22 cellular contexts compared by ENCODE assay signal in the genomic region with DNA sequence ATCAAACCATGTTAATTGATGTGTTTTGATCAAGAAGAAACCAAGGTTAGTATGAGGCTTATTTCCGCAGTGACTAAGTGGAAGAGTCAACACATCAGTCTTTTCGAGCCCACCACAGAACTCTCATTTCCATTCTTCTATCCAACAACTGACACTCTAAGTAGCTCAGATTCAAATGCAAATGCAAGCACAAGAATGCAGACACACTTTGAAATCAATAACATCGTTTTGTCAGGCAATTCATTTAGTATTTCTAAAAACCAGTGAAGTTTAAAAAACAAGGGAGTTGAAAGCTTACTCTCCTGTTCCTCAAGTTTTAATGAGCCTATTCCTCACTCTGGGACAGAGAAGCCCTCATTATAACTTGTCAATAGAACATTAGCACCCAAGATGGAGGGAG.
A peak's percentile ranks its signal among the peaks of the same experiment; 100 is the strongest.
DNase-seq lines count a peak whose midpoint lies in the region; ATAC-seq, FAIRE-seq and TF ChIP-seq lines count a peak whose summit lies in the region.
"Had no signal": no experiment of that assay in that cellular context is flagged by ENCODE, and none has a peak within 500 bp of the region (broad histone marks: within the 10 kb centered on the region; RNA-seq: fewer than 3 reads in every experiment).

No MANE protein-coding gene starts in this region.

- peaks cover 3% of the 10 kb centered on the region; the same call in 1 of the 2 replicates for H3K27me3 Mint-ChIP-seq in WTC11 (ENCODE audit: low read depth)
- H3K27me3 Mint-ChIP-seq in neural progenitor cell (ENCODE audit: insufficient read depth, low read depth) = no peaks in the 10 kb centered on the region
- H3K27me3 Mint-ChIP-seq in HFFc6 (ENCODE audit: insufficient read depth) = no peaks in the 10 kb centered on the region
- H3K27me3 Mint-ChIP-seq: CD4-positive, CD25-positive, alpha-beta regulatory T cell had no signal

- no peaks in the 10 kb centered on the region; the same call in 1 of the 2 replicates for H3K27me3 ChIP-seq in HUES48 (ENCODE audit: control insufficient read depth, insufficient read depth, low read length)
- no peaks in the 10 kb centered on the region for H3K27me3 ChIP-seq in neural progenitor cell
- H3K27me3 ChIP-seq: BE2C had no signal

- ATAC-seq in A549 = no peak
- peak; percentile 39; the same call in 1 of the 2 replicates for ATAC-seq in WTC11
- ATAC-seq: GM12878, K562 had no signal

- TF ChIP-seq CTCF in A549 (IDR thresholded peaks at IDR 0.05) (no peak), WTC11 (IDR thresholded peaks at IDR 0.05) (no peak), neural progenitor cell (IDR thresholded peaks at IDR 0.05) (no peak), HFFc6 (IDR thresholded peaks at IDR 0.05) (no peak)

- no peak overlapping the region for H2AFZ ChIP-seq in neural progenitor cell (replicated peaks)
- H2AFZ ChIP-seq: GM23248 had no signal

- WGBS in A549 (ENCODE audit: missing lambda C conversion rate) = 14% methylated on average over 3 of the region's 3 CpGs

- H3K9me3 ChIP-seq in A549 (no peaks in the 10 kb centered on the region), HUES48 (ENCODE audit: control insufficient read depth, insufficient read depth, low read length) (no peaks in the 10 kb centered on the region), neural progenitor cell (ENCODE audit: low read depth) (no peaks in the 10 kb centered on the region)
- H3K9me3 ChIP-seq: BE2C had no signal

- TF ChIP-seq RAD21 in A549 (conservative IDR thresholded peaks at IDR 0.05 in 1 of 2, IDR thresholded peaks at IDR 0.05 in 1 of 2) = no peak

- peak overlapping the region; percentile 91 for H3K27ac Mint-ChIP-seq in WTC11
- H3K27ac Mint-ChIP-seq in neural progenitor cell = peak overlapping the region; percentile 70
- no peak overlapping the region for H3K27ac Mint-ChIP-seq in HFFc6
- H3K27ac Mint-ChIP-seq: CD4-positive, CD25-positive, alpha-beta regulatory T cell; CD8-positive, alpha-beta memory T cell had no signal

- POLR2A ChIA-PET in A549 (lab: Yijun Ruan, JAX) = no interaction called here
- POLR2A ChIA-PET in WTC11 (lab: Charles Lee) = no interaction called here

- H3K36me3 ChIP-seq in HUES48 (ENCODE audit: control insufficient read depth, insufficient read depth, low read length) = no peaks in the 10 kb centered on the region
- no peaks in the 10 kb centered on the region for H3K36me3 ChIP-seq in neural progenitor cell
- H3K36me3 ChIP-seq: BE2C had no signal

- no peaks in the 10 kb centered on the region for H3K4me1 ChIP-seq in A549
- peaks cover 33% of the 10 kb centered on the region for H3K4me1 ChIP-seq in HUES48 (ENCODE audit: control insufficient read depth, insufficient read depth, low read length)
- H3K4me1 ChIP-seq in neural progenitor cell = no peaks in the 10 kb centered on the region
- H3K4me1 ChIP-seq: BE2C had no signal

- no peaks in the 10 kb centered on the region for H4K20me1 ChIP-seq in neural progenitor cell (ENCODE audit: low read depth)

- TF ChIP-seq EP300 in A549 (IDR thresholded peaks at IDR 0.05) = no peak

- peak; percentile 28 for FAIRE-seq in A549 (lab: Jason Lieb, UNC)
- FAIRE-seq: GM12878, H54, K562 had no signal

- H3K4me2 ChIP-seq in A549 (no peak overlapping the region), neural progenitor cell (no peak overlapping the region)

- no peaks in the 10 kb centered on the region for H3F3A ChIP-seq in neural progenitor cell (ENCODE audit: low read depth)

- no peaks in the 10 kb centered on the region for H3K9me3 Mint-ChIP-seq in WTC11
- H3K9me3 Mint-ChIP-seq in neural progenitor cell = no peaks in the 10 kb centered on the region
- H3K9me3 Mint-ChIP-seq in HFFc6 = peaks cover 18% of the 10 kb centered on the region
- H3K9me3 Mint-ChIP-seq: CD8-positive, alpha-beta memory T cell had no signal

- H3K27ac ChIP-seq in A549 (no peak overlapping the region), HUES48 (ENCODE audit: low read depth, low read length) (peak overlapping the region; percentile 40), neural progenitor cell (no peak overlapping the region)
- H3K27ac ChIP-seq: 22Rv1, GM23248 had no signal

- CTCF ChIA-PET in A549 (lab: Yijun Ruan, JAX) (no interaction called here), WTC11 (lab: Charles Lee) (no interaction called here)

- H3K4me1 Mint-ChIP-seq in WTC11 (peaks cover 45% of the 10 kb centered on the region), neural progenitor cell (peaks cover 39% of the 10 kb centered on the region), HFFc6 (ENCODE audit: low read depth) (no peaks in the 10 kb centered on the region)
- H3K4me1 Mint-ChIP-seq: CD4-positive, CD25-positive, alpha-beta regulatory T cell; CD8-positive, alpha-beta memory T cell had no signal

- H3K9ac ChIP-seq in HUES48 (ENCODE audit: low read depth, low read length) (no peak overlapping the region), neural progenitor cell (no peak overlapping the region)
- H3K9ac ChIP-seq: GM23248 had no signal

- intact Hi-C loops in head of caudate nucleus (cut with DNase I) = no loop called here

- H3K4me3 ChIP-seq in A549 = no peak overlapping the region
- H3K4me3 ChIP-seq in HUES48 (ENCODE audit: low read depth, low read length) = no peak overlapping the region
- no peak overlapping the region for H3K4me3 ChIP-seq in neural progenitor cell
- H3K4me3 ChIP-seq: GM12878, GM23248, K562 had no signal

- H3K79me2 ChIP-seq in neural progenitor cell (ENCODE audit: low read depth) = no peaks in the 10 kb centered on the region

- DNase-seq in A549 (ENCODE audit: low read depth in 1 of 2, low spot score in 1 of 2) = no peak
- DNase-seq in WTC11 (ENCODE audit: low spot score) = no peak
- DNase-seq in neural progenitor cell (ENCODE audit: low spot score) = no peak
- no peak for DNase-seq in head of caudate nucleus
- DNase-seq in AML-193 (lab: John Stamatoyannopoulos, UW) = no peak
- no peak for DNase-seq in HFFc6
- DNase-seq: BE2C; C1 segment of cervical spinal cord; CD4-positive, CD25-positive, alpha-beta regulatory T cell; CD8-positive, alpha-beta memory T cell; COR-L47; DMS 273 treated with DMSO at 0.1 percent for 48 hours; DMS53; DND-41; EL; GM23248; IMR-90 had no signal

- H3K36me3 Mint-ChIP-seq in WTC11 = no peaks in the 10 kb centered on the region
- no peaks in the 10 kb centered on the region for H3K36me3 Mint-ChIP-seq in neural progenitor cell
- H3K36me3 Mint-ChIP-seq in HFFc6 (ENCODE audit: low read depth) = no peaks in the 10 kb centered on the region
- H3K36me3 Mint-ChIP-seq: CD4-positive, CD25-positive, alpha-beta regulatory T cell; CD8-positive, alpha-beta memory T cell had no signal

- peak overlapping the region; percentile 16; the same call in 1 of the 2 replicates for H3K4me3 Mint-ChIP-seq in WTC11
- H3K4me3 Mint-ChIP-seq in neural progenitor cell = no peak overlapping the region
- no peak overlapping the region for H3K4me3 Mint-ChIP-seq in HFFc6
- H3K4me3 Mint-ChIP-seq: CD4-positive, CD25-positive, alpha-beta regulatory T cell; CD8-positive, alpha-beta memory T cell had no signal

- no peak for TF ChIP-seq POLR2A in A549 (IDR thresholded peaks at IDR 0.05; ENCODE audit: low read length)

TF ChIP-seq in A549, 52 proteins besides CTCF, POLR2A, EP300 and RAD21:
- TF ChIP-seq BHLHE40 (IDR thresholded peaks at IDR 0.05; ENCODE audit: low read depth, low read length) (no peak), HEYL (CRISPR knock-in tag; IDR thresholded peaks at IDR 0.05) (no peak), RFX5 (IDR thresholded peaks at IDR 0.05) (no peak), CEBPB (IDR thresholded peaks at IDR 0.05) (no peak), PHF8 (IDR thresholded peaks at IDR 0.05; ENCODE audit: borderline replicate concordance, low read depth) (no peak), MAZ (IDR thresholded peaks at IDR 0.05; ENCODE audit: borderline replicate concordance, low read depth, low read length) (no peak)

TF ChIP-seq in WTC11, 78 proteins besides CTCF, POLR2A, EP300 and RAD21 (continues in another document):
- TF ChIP-seq, protein P1, sequence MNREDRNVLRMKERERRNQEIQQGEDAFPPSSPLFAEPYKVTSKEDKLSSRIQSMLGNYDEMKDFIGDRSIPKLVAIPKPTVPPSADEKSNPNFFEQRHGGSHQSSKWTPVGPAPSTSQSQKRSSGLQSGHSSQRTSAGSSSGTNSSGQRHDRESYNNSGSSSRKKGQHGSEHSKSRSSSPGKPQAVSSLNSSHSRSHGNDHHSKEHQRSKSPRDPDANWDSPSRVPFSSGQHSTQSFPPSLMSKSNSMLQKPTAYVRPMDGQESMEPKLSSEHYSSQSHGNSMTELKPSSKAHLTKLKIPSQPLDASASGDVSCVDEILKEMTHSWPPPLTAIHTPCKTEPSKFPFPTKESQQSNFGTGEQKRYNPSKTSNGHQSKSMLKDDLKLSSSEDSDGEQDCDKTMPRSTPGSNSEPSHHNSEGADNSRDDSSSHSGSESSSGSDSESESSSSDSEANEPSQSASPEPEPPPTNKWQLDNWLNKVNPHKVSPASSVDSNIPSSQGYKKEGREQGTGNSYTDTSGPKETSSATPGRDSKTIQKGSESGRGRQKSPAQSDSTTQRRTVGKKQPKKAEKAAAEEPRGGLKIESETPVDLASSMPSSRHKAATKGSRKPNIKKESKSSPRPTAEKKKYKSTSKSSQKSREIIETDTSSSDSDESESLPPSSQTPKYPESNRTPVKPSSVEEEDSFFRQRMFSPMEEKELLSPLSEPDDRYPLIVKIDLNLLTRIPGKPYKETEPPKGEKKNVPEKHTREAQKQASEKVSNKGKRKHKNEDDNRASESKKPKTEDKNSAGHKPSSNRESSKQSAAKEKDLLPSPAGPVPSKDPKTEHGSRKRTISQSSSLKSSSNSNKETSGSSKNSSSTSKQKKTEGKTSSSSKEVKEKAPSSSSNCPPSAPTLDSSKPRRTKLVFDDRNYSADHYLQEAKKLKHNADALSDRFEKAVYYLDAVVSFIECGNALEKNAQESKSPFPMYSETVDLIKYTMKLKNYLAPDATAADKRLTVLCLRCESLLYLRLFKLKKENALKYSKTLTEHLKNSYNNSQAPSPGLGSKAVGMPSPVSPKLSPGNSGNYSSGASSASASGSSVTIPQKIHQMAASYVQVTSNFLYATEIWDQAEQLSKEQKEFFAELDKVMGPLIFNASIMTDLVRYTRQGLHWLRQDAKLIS (CRISPR knock-in tag; IDR thresholded peaks at IDR 0.05; ENCODE audit: borderline replicate concordance) = no peak
- TF ChIP-seq ZNF219 (CRISPR knock-in tag; IDR thresholded peaks at IDR 0.05; ENCODE audit: borderline replicate concordance) (no peak), ZNF317 (CRISPR knock-in tag; IDR thresholded peaks at IDR 0.05; ENCODE audit: borderline replicate concordance, low read depth) (no peak), KAT7 (CRISPR knock-in tag; IDR thresholded peaks at IDR 0.05; ENCODE audit: borderline replicate concordance) (no peak), SOX15 (CRISPR knock-in tag; IDR thresholded peaks at IDR 0.05) (no peak), FOXK1 (CRISPR knock-in tag; IDR thresholded peaks at IDR 0.05) (no peak), ZNF423 (CRISPR knock-in tag; IDR thresholded peaks at IDR 0.05) (no peak)
- TF ChIP-seq, protein P2, sequence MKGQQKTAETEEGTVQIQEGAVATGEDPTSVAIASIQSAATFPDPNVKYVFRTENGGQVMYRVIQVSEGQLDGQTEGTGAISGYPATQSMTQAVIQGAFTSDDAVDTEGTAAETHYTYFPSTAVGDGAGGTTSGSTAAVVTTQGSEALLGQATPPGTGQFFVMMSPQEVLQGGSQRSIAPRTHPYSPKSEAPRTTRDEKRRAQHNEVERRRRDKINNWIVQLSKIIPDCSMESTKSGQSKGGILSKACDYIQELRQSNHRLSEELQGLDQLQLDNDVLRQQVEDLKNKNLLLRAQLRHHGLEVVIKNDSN (CRISPR knock-in tag; IDR thresholded peaks at IDR 0.05) = no peak
